ENCODE assay signal across 8 cellular contexts in the genomic region with DNA sequence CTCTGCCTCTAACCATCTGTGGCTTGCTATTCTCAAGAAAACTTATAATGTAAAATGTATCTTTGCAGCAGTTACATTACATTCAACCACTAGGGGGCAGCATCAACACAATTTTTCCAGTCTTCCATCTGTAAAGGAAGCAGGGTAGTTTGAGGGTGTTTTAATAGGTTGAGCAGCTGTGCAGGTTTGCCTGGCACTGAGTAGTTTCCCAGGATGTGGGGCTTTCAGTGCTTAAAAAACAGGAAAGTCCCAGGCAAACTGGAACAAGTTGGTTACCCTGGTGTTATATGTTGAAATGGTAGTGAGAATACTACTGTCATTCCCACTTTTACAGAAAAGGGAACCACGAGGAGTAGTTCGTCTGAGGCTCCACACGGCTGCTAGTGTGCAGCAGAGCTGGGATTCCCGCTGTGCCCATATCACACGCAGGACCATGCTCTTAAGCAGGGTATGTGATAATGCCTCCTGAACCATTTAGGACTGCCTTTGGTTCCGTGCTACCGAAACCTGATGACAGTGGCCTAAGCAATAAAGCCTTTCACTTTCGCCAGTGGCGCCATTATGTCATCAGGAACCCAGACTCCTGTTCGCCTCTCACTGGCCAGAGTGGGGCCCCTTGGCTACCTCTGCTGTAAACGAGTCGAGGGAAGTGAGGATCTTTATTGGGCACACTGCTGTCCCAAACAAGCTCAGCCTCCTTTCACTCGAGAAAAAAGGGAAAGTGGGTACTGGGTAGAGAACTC.
DNase-seq lines count a peak whose midpoint lies in the region; ATAC-seq and TF ChIP-seq lines count a peak whose summit lies in the region.

No MANE protein-coding gene starts in this region.

- H3K36me3 ChIP-seq in IMR-90 (ENCODE audit: control insufficient read depth, insufficient read depth, low read length) = no peaks in the 10 kb centered on the region
- H3K36me3 ChIP-seq in neuronal stem cell (replicated peaks in 1 of 2; ENCODE audit: control insufficient read depth in 2 of 2, insufficient read depth in 2 of 2, low read length in 2 of 2) = no peaks in the 10 kb centered on the region

- H3K27ac ChIP-seq in IMR-90 (ENCODE audit: insufficient read depth, low read length) = no peak overlapping the region
- H3K27ac ChIP-seq in neuronal stem cell (replicated peaks; ENCODE audit: low read length) = no peak overlapping the region

- H2AK5ac ChIP-seq in IMR-90 (ENCODE audit: low read depth, low read length) = peak overlapping the region; percentile 84
- H2AK5ac ChIP-seq in neuronal stem cell (ENCODE audit: low read depth, low read length) = no peak overlapping the region

- no peaks in the 10 kb centered on the region for H4K20me1 ChIP-seq in IMR-90 (ENCODE audit: insufficient read depth, low read length)

- H3K56ac ChIP-seq in IMR-90 (ENCODE audit: extremely low read depth, insufficient read depth, low read length) = no peak overlapping the region

- intact Hi-C loops in IMR-90 (cut with micrococcal nuclease) = loop anchor here (1.0 to 5.0 kb wide), 5 partner anchors 71 to 301 kb away; no protein-coding TSS in a partner anchor

- TF ChIP-seq RAD21 in IMR-90 (IDR thresholded peaks at IDR 0.05; ENCODE audit: low read length) = peak; percentile 73

- peak overlapping the region; percentile 52 for H2BK120ac ChIP-seq in IMR-90 (ENCODE audit: low read depth, low read length)
- no peak overlapping the region for H2BK120ac ChIP-seq in neuronal stem cell (ENCODE audit: low read depth, low read length)

- peak; percentile 64 for DNase-seq in Caki2 (ENCODE audit: low read depth)
- peak; percentile 86 for DNase-seq in IMR-90
- DNase-seq in NOMO-1 (lab: John Stamatoyannopoulos, UW; ENCODE audit: unreplicated experiment in 2 of 2) = peak; percentile 76 to 93
- DNase-seq in activated CD8-positive, alpha-beta memory T cell treated with anti-CD3 and anti-CD28 coated beads, Interleukin-2, amount 50 U/mL, for 4 hours = peak; percentile 45
- DNase-seq in fibroblast of peridontal ligament (ENCODE audit: extremely low read depth) = peak; percentile 92
- peak; percentile 71 for DNase-seq in neuronal stem cell (ENCODE audit: low spot score)

- POLR2A ChIA-PET in IMR-90 (lab: Charles Lee; ENCODE audit: unreplicated experiment) = no interaction called here

- CTCF ChIA-PET in IMR-90 (lab: Yijun Ruan, JAX) = interaction anchor here (0.5 to 2.2 kb wide), 7 partner anchors 11 to 153 kb away, joined by 3 to 22 read pairs (median 3); partner anchors contain the start of gene PXYLP1

- H3K9ac ChIP-seq in IMR-90 (ENCODE audit: low read depth, low read length) (no peak overlapping the region), neuronal stem cell (ENCODE audit: low read depth, low read length, poor library complexity) (no peak overlapping the region)

- H3K9me3 ChIP-seq in IMR-90 (ENCODE audit: control insufficient read depth, insufficient read depth, low read length) = no peaks in the 10 kb centered on the region
- H3K9me3 ChIP-seq in neuronal stem cell (replicated peaks in 1 of 2; ENCODE audit: control insufficient read depth in 2 of 2, insufficient read depth in 1 of 2, low read depth in 1 of 2, low read length in 2 of 2) = no peaks in the 10 kb centered on the region

- H2BK20ac ChIP-seq in IMR-90 (ENCODE audit: low read depth, low read length) = peak overlapping the region; percentile 75; the same call in 1 of the 2 replicates

- peak; percentile 71 for ATAC-seq in GM19463 (IDR thresholded peaks at IDR 0.05; ENCODE audit: unreplicated experiment)
- ATAC-seq in IMR-90 (ENCODE audit: low read depth) = peak; percentile 62
- no peak for ATAC-seq in GM18861 (IDR thresholded peaks at IDR 0.05; ENCODE audit: unreplicated experiment)

- H4K8ac ChIP-seq in IMR-90 (ENCODE audit: low read depth in 2 of 2, low read length in 2 of 2) = peak overlapping the region in 1 of 2 experiments; percentile 51; a peak in 1 of 4 replicates
- H4K8ac ChIP-seq in neuronal stem cell (ENCODE audit: low read depth, low read length) = no peak overlapping the region

- no peak overlapping the region for H3K18ac ChIP-seq in IMR-90 (ENCODE audit: low read depth, low read length)
- H3K18ac ChIP-seq in neuronal stem cell (ENCODE audit: low read length) = no peak overlapping the region

- H3K4ac ChIP-seq in IMR-90 (ENCODE audit: low read depth, low read length) (peak overlapping the region; percentile 77), neuronal stem cell (ENCODE audit: low read length) (no peak overlapping the region)

- H2AK9ac ChIP-seq in IMR-90 (replicated peaks; ENCODE audit: low read depth, low read length, poor library complexity) = peak overlapping the region; percentile 62

- peak overlapping the region; percentile 26; the same call in 1 of the 2 replicates for H3K14ac ChIP-seq in IMR-90 (replicated peaks; ENCODE audit: low read depth, low read length)
- H3K14ac ChIP-seq in neuronal stem cell (ENCODE audit: low read length) = no peak overlapping the region

- BruUV-seq in IMR-90 (replicated peaks; lab: Mats Ljungman, UMichigan) = no TSS peak

- H2BK12ac ChIP-seq in neuronal stem cell (ENCODE audit: low read length) = no peak overlapping the region

- no peaks in the 10 kb centered on the region for H3K27me3 ChIP-seq in IMR-90 (ENCODE audit: control insufficient read depth, insufficient read depth, low read length)
- no peaks in the 10 kb centered on the region for H3K27me3 ChIP-seq in neuronal stem cell (ENCODE audit: control insufficient read depth in 3 of 3, insufficient read depth in 3 of 3, low read depth in 1 of 3, low read length in 3 of 3)

- peak overlapping the region; percentile 68 for H2AFZ ChIP-seq in IMR-90 (replicated peaks; ENCODE audit: low read length, poor library complexity)
- no peak overlapping the region for H2AFZ ChIP-seq in neuronal stem cell (ENCODE audit: low read length)

- H3K4me1 ChIP-seq in IMR-90 (ENCODE audit: control insufficient read depth, insufficient read depth, low read length) = peaks cover 6% of the 10 kb centered on the region
- no peaks in the 10 kb centered on the region for H3K4me1 ChIP-seq in neuronal stem cell (ENCODE audit: control insufficient read depth in 2 of 2, insufficient read depth in 1 of 2, low read depth in 1 of 2, low read length in 2 of 2)

- dilution Hi-C loops in IMR-90 (cut with HindIII; ENCODE audit: low sequenced_read_pairs, unreplicated experiment) = no loop called here

- H4K91ac ChIP-seq in IMR-90 (ENCODE audit: insufficient read depth, low read depth, low read length) (peak overlapping the region; percentile 52; the same call in 1 of the 2 replicates), neuronal stem cell (ENCODE audit: low read depth, low read length, poor library complexity) (no peak overlapping the region)

- H3K9me1 ChIP-seq in IMR-90 (ENCODE audit: insufficient read depth, low read length) = no peaks in the 10 kb centered on the region; the same call in 1 of the 2 replicates

- H3K79me1 ChIP-seq in IMR-90 (ENCODE audit: low read depth in 1 of 2, low read length in 2 of 2) (no peaks in the 10 kb centered on the region; a peak in 1 of 4 replicates), neuronal stem cell (ENCODE audit: low read depth, low read length) (no peaks in the 10 kb centered on the region)

- peak; percentile 85 for TF ChIP-seq CTCF in IMR-90 (conservative IDR thresholded peaks at IDR 0.05; ENCODE audit: low read depth, low read length)

- no peak for TF ChIP-seq POLR2A in IMR-90 (IDR thresholded peaks at IDR 0.05; ENCODE audit: low read depth, low read length)

- in situ Hi-C loops in Caki2 (cut with HindIII; ENCODE audit: low pct_unique_long_range_greater_than_20kb, low sequenced_read_pairs) (no loop called here), IMR-90 (cut with MboI; ENCODE audit: low sequenced_read_pairs) (loop anchor here (10.0 kb wide), 1 partner anchor 241 kb away; no protein-coding TSS in a partner anchor)

- H3K23ac ChIP-seq in IMR-90 (ENCODE audit: low read depth, low read length) (no peak overlapping the region), neuronal stem cell (ENCODE audit: low read depth, low read length, poor library complexity) (no peak overlapping the region)

- 93% methylated on average over 4 of the region's 13 CpGs; no CpG with 5 or more reads in 1 of the 2 experiments for WGBS in IMR-90 (ENCODE audit: extremely low coverage in 2 of 2, insufficient read length in 1 of 2), 2 experiments
- WGBS in neuronal stem cell (ENCODE audit: extremely low coverage in 2 of 2, insufficient read length in 2 of 2, insufficient replicate concordance in 1 of 2), 2 donors = no CpG with 5 or more reads among the region's 13 CpGs

- peak overlapping the region; percentile 1; the same call in 2 of the 3 replicates for H2BK15ac ChIP-seq in IMR-90 (ENCODE audit: low read depth, low read length)
- H2BK15ac ChIP-seq in neuronal stem cell (ENCODE audit: low read length) = no peak overlapping the region

- H3K4me2 ChIP-seq in IMR-90 (ENCODE audit: low read depth, low read length) (no peak overlapping the region), neuronal stem cell (ENCODE audit: insufficient read depth, low read length, poor library complexity, severe bottlenecking) (no peak overlapping the region)

- H2BK5ac ChIP-seq in IMR-90 (ENCODE audit: low read depth, low read length, poor library complexity, severe bottlenecking) (peak overlapping the region; percentile 28), neuronal stem cell (ENCODE audit: low read length) (no peak overlapping the region)

- no peak overlapping the region for H4K5ac ChIP-seq in IMR-90 (ENCODE audit: low read depth, low read length)

- H3K4me3 ChIP-seq in IMR-90 (ENCODE audit: insufficient read depth, low read depth, low read length) (no peak overlapping the region), neuronal stem cell (ENCODE audit: low read length in 2 of 2) (no peak overlapping the region)

TF ChIP-seq in IMR-90, 13 proteins besides CTCF, POLR2A, EP300 and RAD21:
- TF ChIP-seq MAFK (IDR thresholded peaks at IDR 0.05; ENCODE audit: low read depth, low read length) = no peak
- peak; percentile 72 for TF ChIP-seq SMC3 (IDR thresholded peaks at IDR 0.05; ENCODE audit: low read depth, low read length)
- TF ChIP-seq NFE2L2 (IDR thresholded peaks at IDR 0.05; ENCODE audit: low read depth, low read length) = no peak
